ENCODE assay signal across 12 cellular contexts in genomic region chr2:61042807-61043206, GRCh38. TPM values are rescaled to one million over a fixed set of nuclear protein-coding genes. Genes with fewer than 3 reads are reported as not detected.
DNase-seq lines count a peak whose midpoint lies in the region; ATAC-seq and TF ChIP-seq lines count a peak whose summit lies in the region.
"Had no signal": no experiment of that assay in that cellular context is flagged by ENCODE, and none has a peak within 500 bp of the region (broad histone marks: within the 10 kb centered on the region; RNA-seq: fewer than 3 reads in every experiment).

No MANE protein-coding gene starts in this region.

- intact Hi-C loops in Right ventricle myocardium superior (cut with DNase I) = no loop called here
- intact Hi-C loops in cardiac septum (cut with DNase I) = no loop called here
- intact Hi-C loops in prostate gland (cut with DNase I) = no loop called here
- intact Hi-C loops in tibial artery (cut with DNase I; ENCODE audit: low total_unique reads) = no loop called here

- ATAC-seq in Right ventricle myocardium superior (ENCODE audit: poor library complexity) (peak; percentile 39), gastroesophageal sphincter (peak; percentile 50)

- H3K4me3 ChIP-seq in gastroesophageal sphincter = no peak overlapping the region
- H3K4me3 ChIP-seq in prostate gland = no peak overlapping the region
- H3K4me3 ChIP-seq in subcutaneous abdominal adipose tissue (ENCODE audit: low read depth in 1 of 5, low read length in 5 of 5) = no peak overlapping the region
- no peak overlapping the region for H3K4me3 ChIP-seq in SJCRH30
- no peak overlapping the region for H3K4me3 ChIP-seq in tibial artery
- H3K4me3 ChIP-seq: BLaER1, HAP-1 had no signal

- no peaks in the 10 kb centered on the region for H3K27me3 ChIP-seq in gastroesophageal sphincter
- no peaks in the 10 kb centered on the region for H3K27me3 ChIP-seq in prostate gland (replicated peaks; ENCODE audit: insufficient read depth)
- no peaks in the 10 kb centered on the region for H3K27me3 ChIP-seq in subcutaneous abdominal adipose tissue (ENCODE audit: control insufficient read depth in 5 of 5, insufficient read depth in 4 of 5, low read length in 5 of 5)
- no peaks in the 10 kb centered on the region for H3K27me3 ChIP-seq in SJCRH30
- H3K27me3 ChIP-seq in tibial artery = no peaks in the 10 kb centered on the region
- H3K27me3 ChIP-seq: BLaER1 had no signal

- H3K4me1 ChIP-seq in gastroesophageal sphincter = peaks cover 0 to 40% (median 11%) of the 10 kb centered on the region in 3 donors
- no peaks in the 10 kb centered on the region for H3K4me1 ChIP-seq in prostate gland (replicated peaks)
- peaks cover 0 to 17% (median 5%) of the 10 kb centered on the region in 5 donors for H3K4me1 ChIP-seq in subcutaneous abdominal adipose tissue (ENCODE audit: control insufficient read depth in 5 of 5, insufficient read depth in 5 of 5, low read length in 5 of 5)
- no peaks in the 10 kb centered on the region for H3K4me1 ChIP-seq in SJCRH30
- H3K4me1 ChIP-seq in tibial artery = peaks cover 0 to 32% (median 0%) of the 10 kb centered on the region in 4 donors
- H3K4me1 ChIP-seq: BLaER1 had no signal

- peaks cover 0 to 5% of the 10 kb centered on the region in 2 donors for H3K36me3 ChIP-seq in gastroesophageal sphincter
- no peaks in the 10 kb centered on the region for H3K36me3 ChIP-seq in prostate gland
- peaks cover 0 to 5% (median 3%) of the 10 kb centered on the region in 5 donors for H3K36me3 ChIP-seq in subcutaneous abdominal adipose tissue (ENCODE audit: control insufficient read depth in 5 of 5, insufficient read depth in 5 of 5, low read length in 5 of 5)
- peaks cover 16% of the 10 kb centered on the region for H3K36me3 ChIP-seq in SJCRH30
- H3K36me3 ChIP-seq in tibial artery = peaks cover 0 to 6% (median 1%) of the 10 kb centered on the region in 3 donors
- H3K36me3 ChIP-seq: HAP-1 had no signal

- H3K27ac ChIP-seq in gastroesophageal sphincter (peak overlapping the region in 1 of 4 donors; percentile 26), prostate gland (peak overlapping the region; percentile 7 to 77), subcutaneous abdominal adipose tissue (ENCODE audit: low read depth, low read length) (peak overlapping the region; percentile 17), SJCRH30 (no peak overlapping the region), tibial artery (no peak overlapping the region)
- H3K27ac ChIP-seq: BLaER1 had no signal

- 65 to 77% methylated on average over 3 of the region's 3 CpGs for WGBS in gastroesophageal sphincter (ENCODE audit: low coverage in 1 of 2), 2 donors
- WGBS in prostate gland = 71% methylated on average over 3 of the region's 3 CpGs

- no peak for TF ChIP-seq EP300 in gastroesophageal sphincter (IDR thresholded peaks at IDR 0.05)

- no peaks in the 10 kb centered on the region for H3K9me3 ChIP-seq in gastroesophageal sphincter
- H3K9me3 ChIP-seq in prostate gland = no peaks in the 10 kb centered on the region
- no peaks in the 10 kb centered on the region for H3K9me3 ChIP-seq in subcutaneous abdominal adipose tissue (ENCODE audit: control insufficient read depth in 5 of 5, low read length in 5 of 5)
- 0 out of 2 replicates have a peak, but pooled peaks cover 2% of the 10 kb centered on the region for H3K9me3 ChIP-seq in SJCRH30 (replicated peaks)
- H3K9me3 ChIP-seq in tibial artery = peaks cover 0 to 4% (median 0%) of the 10 kb centered on the region in 3 donors
- H3K9me3 ChIP-seq: HAP-1 had no signal

- DNase-seq in Right ventricle myocardium superior = no peak
- no peak for DNase-seq in cardiac septum (ENCODE audit: low spot score)
- DNase-seq in prostate gland (ENCODE audit: low spot score) = no peak
- DNase-seq in SJCRH30 = no peak
- DNase-seq in tibial artery = no peak
- DNase-seq: 8988T, AML-193, DMS53 had no signal

- TF ChIP-seq POLR2A in gastroesophageal sphincter (IDR thresholded peaks at IDR 0.05) (no peak), prostate gland (IDR thresholded peaks at IDR 0.05) (no peak)

- no peak overlapping the region for H3K9ac ChIP-seq in subcutaneous abdominal adipose tissue (ENCODE audit: low read length in 5 of 5)
- H3K9ac ChIP-seq: BLaER1 had no signal

- no peak for TF ChIP-seq CTCF in gastroesophageal sphincter (IDR thresholded peaks at IDR 0.05)
- no peak for TF ChIP-seq CTCF in prostate gland (IDR thresholded peaks at IDR 0.05)
- TF ChIP-seq CTCF in tibial artery (IDR thresholded peaks at IDR 0.05) = no peak

RNA-seq across cellular contexts. Expression of gene SANBR, which starts 22.9 kb away (rescaled TPM):
- total RNA-seq in Right ventricle myocardium superior (6.2 TPM), cardiac septum (9.6 TPM), gastroesophageal sphincter (1 to 10 TPM; 2.2 to 7.5 (median 5.8) TPM), prostate gland (1 to 10 TPM; 4.8 to 7.7 TPM)
- total RNA-seq in SJCRH30 (2014; rRNA removed; shearing (Covaris generic)) = 16.8 and 21.6 TPM in 2 replicates

RNA-seq across cellular contexts. Expression of gene PUS10, which starts 24.8 kb away (rescaled TPM):
- total RNA-seq in Right ventricle myocardium superior (5.0 TPM), cardiac septum (3.3 TPM), gastroesophageal sphincter (1 to 10 TPM; 2.1 to 6.7 (median 4.4) TPM), prostate gland (10 to 100 TPM in 1 of 2 donors, 1 to 10 TPM in 1; 5.6 to 10.1 TPM)
- 8.9 and 9.0 TPM in 2 replicates for total RNA-seq in SJCRH30 (2014; rRNA removed; shearing (Covaris generic))

RNA-seq across cellular contexts. Expression of gene PEX13, which starts 25.3 kb away (rescaled TPM):
- 19.5 TPM for total RNA-seq in Right ventricle myocardium superior
- 24.0 TPM for total RNA-seq in cardiac septum
- 10 to 100 TPM; 26.3 to 48.5 (median 42.1) TPM for total RNA-seq in gastroesophageal sphincter
- 10 to 100 TPM; 31.7 to 63.8 TPM for total RNA-seq in prostate gland
- 37.9 and 40.0 TPM in 2 replicates for total RNA-seq in SJCRH30 (2014; rRNA removed; shearing (Covaris generic))

Comparison
In these comparisons a context has a peak if more than half of its experiments do, and no peak if none do; other contexts are left out.
1. H3K27ac ChIP-seq: peak in prostate gland (2 of 2) and subcutaneous abdominal adipose tissue (single experiment); none in SJCRH30 (single experiment) and tibial artery (0 of 2).